In the genomic region with DNA sequence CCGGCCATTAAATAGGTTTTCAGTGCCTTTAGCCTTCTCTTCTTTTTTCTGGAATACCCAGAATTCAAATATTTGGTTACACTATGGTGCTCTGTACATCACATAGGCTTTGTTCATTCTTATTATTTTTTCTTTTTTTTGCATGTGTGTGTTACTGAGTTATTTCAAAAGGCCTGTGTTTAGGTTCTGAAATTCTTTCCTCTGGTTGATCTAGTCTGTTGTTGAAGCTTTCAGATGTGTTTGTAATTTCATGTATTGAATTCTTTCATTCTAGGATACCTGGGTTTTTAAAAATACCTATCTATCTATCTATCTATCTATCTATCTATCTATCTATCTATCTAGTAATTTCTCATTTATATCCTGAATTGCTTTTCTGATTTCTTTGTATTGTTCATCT, we compare ENCODE assay signal across 31 cellular contexts.
"Had no signal": no experiment of that assay in that cellular context is flagged by ENCODE, and none has a peak within 500 bp of the region (broad histone marks: within the 10 kb centered on the region; RNA-seq: fewer than 3 reads in every experiment).

No MANE protein-coding gene starts in this region.

- DNase-seq: naive thymus-derived CD8-positive, alpha-beta T cell; nephron progenitor cell; occipital lobe; ovary; posterior cingulate gyrus; psoas muscle; right cardiac atrium; spleen; stimulated activated CD4-positive, alpha-beta T cell treated with anti-CD3 and anti-CD28 coated beads, Interleukin-12 subunit alpha, Interleukin-12 subunit beta, amount 100 ng/mL, for 4 hours; stimulated activated CD4-positive, alpha-beta T cell treated with anti-CD3 and anti-CD28 coated beads, Interleukin-1b, Interleukin-23, amount 100 ng/mL, for 48 hours; stimulated activated CD4-positive, alpha-beta T cell treated with anti-CD3 and anti-CD28 coated beads, Interleukin-4, amount 100 ng/mL, for 1 hour; stimulated activated CD4-positive, alpha-beta T cell treated with anti-CD3 and anti-CD28 coated beads, Interleukin-4, amount 100 ng/mL, for 4 hours; stimulated activated CD8-positive, alpha-beta memory T cell treated with anti-CD3 and anti-CD28 coated beads, Interleukin-4, amount 100 ng/mL, for 48 hours; stimulated activated naive CD4-positive, alpha-beta T cell treated with Interleukin-2 at 50 U/mL for 16 hours; stomach; thyroid gland; trophoblast cell; upper lobe of left lung had no signal

- H3K4me1 ChIP-seq: spleen, thyroid gland, tibial nerve, upper lobe of left lung, vagina had no signal

- H3K9me3 ChIP-seq: ovary, thyroid gland had no signal

- H3K27ac Mint-ChIP-seq: naive thymus-derived CD8-positive, alpha-beta T cell; natural killer cell treated with Interleukin-12 subunit alpha and Interleukin-12 subunit beta and Interleukin-15 and Interleukin-18, amount 100 ng/mL, for 72 hours; nephron progenitor cell; progenitor cell of endocrine pancreas; stimulated activated memory B cell treated with anti-CD40 and anti-IgM and Interleukin-4, amounts not matched to agents 10 μg/mL and 1 μg/mL and 100 μg/mL, for 72 hours; stimulated activated naive CD8-positive, alpha-beta T cell treated with anti-CD3 and anti-CD28 coated beads, Interleukin-15, Interleukin-2, amounts not matched to agents 100 ng/mL and 50 ng/mL, for 24 hours had no signal

- ATAC-seq: naive thymus-derived CD8-positive, alpha-beta T cell; natural killer cell treated with Interleukin-12 subunit alpha and Interleukin-12 subunit beta and Interleukin-15 and Interleukin-18, amount 100 ng/mL, for 72 hours; sciatic nerve; stimulated activated memory B cell treated with anti-CD40 and anti-IgM and Interleukin-4, amounts not matched to agents 10 μg/mL and 1 μg/mL and 100 μg/mL, for 72 hours had no signal

- H3K4me3 Mint-ChIP-seq: naive thymus-derived CD8-positive, alpha-beta T cell; natural killer cell treated with Interleukin-12 subunit alpha and Interleukin-12 subunit beta and Interleukin-15 and Interleukin-18, amount 100 ng/mL, for 72 hours; nephron progenitor cell; neural crest cell; stimulated activated memory B cell treated with anti-CD40 and anti-IgM and Interleukin-4, amounts not matched to agents 10 μg/mL and 1 μg/mL and 100 μg/mL, for 72 hours; stimulated activated naive CD8-positive, alpha-beta T cell treated with anti-CD3 and anti-CD28 coated beads, Interleukin-15, Interleukin-2, amounts not matched to agents 100 ng/mL and 50 ng/mL, for 24 hours had no signal

- H3K27me3 ChIP-seq: ovary, spleen, stomach, thyroid gland, tibial nerve, upper lobe of left lung, vagina had no signal

- H3K27ac ChIP-seq: ovary, parathyroid adenoma, psoas muscle, skin epidermis, spleen, stomach, thoracic aorta, thyroid gland, tibial nerve, upper lobe of left lung, vagina had no signal

- H2AFZ ChIP-seq: parathyroid adenoma had no signal

- H3K9me3 Mint-ChIP-seq: neural crest cell had no signal

- FAIRE-seq: urothelium cell line had no signal

- H3K4me2 ChIP-seq: smooth muscle cell had no signal

- H3K27me3 Mint-ChIP-seq: naive thymus-derived CD8-positive, alpha-beta T cell; natural killer cell treated with Interleukin-12 subunit alpha and Interleukin-12 subunit beta and Interleukin-15 and Interleukin-18, amount 100 ng/mL, for 72 hours; progenitor cell of endocrine pancreas; stimulated activated memory B cell treated with anti-CD40 and anti-IgM and Interleukin-4, amounts not matched to agents 10 μg/mL and 1 μg/mL and 100 μg/mL, for 72 hours; stimulated activated naive CD8-positive, alpha-beta T cell treated with anti-CD3 and anti-CD28 coated beads, Interleukin-15, Interleukin-2, amounts not matched to agents 100 ng/mL and 50 ng/mL, for 24 hours had no signal

- H3K4me3 ChIP-seq: ovary, psoas muscle, skin epidermis, smooth muscle cell, spleen, stomach, thoracic aorta, thyroid gland, tibial nerve, upper lobe of left lung, vagina had no signal

- H3K36me3 ChIP-seq: ovary, thoracic aorta, thyroid gland had no signal
